11 cellular contexts compared by ENCODE assay signal in genomic region chr13:106287351-106287750, GRCh38.
DNase-seq lines count a peak whose midpoint lies in the region; ATAC-seq and TF ChIP-seq lines count a peak whose summit lies in the region.
"Had no signal": no experiment of that assay in that cellular context is flagged by ENCODE, and none has a peak within 500 bp of the region (broad histone marks: within the 10 kb centered on the region; RNA-seq: fewer than 3 reads in every experiment).

No MANE protein-coding gene starts in this region.

- no peak overlapping the region for H3K4me3 ChIP-seq in GM23338
- H3K4me3 ChIP-seq in neural progenitor cell: no peak overlapping the region
- H3K4me3 ChIP-seq in thyroid gland (replicated peaks in 1 of 3): no peak overlapping the region
- H3K4me3 ChIP-seq in aorta (ENCODE audit: low read length in 2 of 2): no peak overlapping the region
- H3K4me3 ChIP-seq: GM23248 had no signal

- ATAC-seq in GM23338: no peak
- no peak for ATAC-seq in GM18870 (IDR thresholded peaks at IDR 0.05; ENCODE audit: unreplicated experiment)
- ATAC-seq in aorta (ENCODE audit: low FRiP score): no peak

- no peak for TF ChIP-seq POLR2A in thyroid gland (IDR thresholded peaks at IDR 0.05)

- H2AFZ ChIP-seq in GM23338 (peak overlapping the region; percentile 85), neural progenitor cell (replicated peaks) (peak overlapping the region; percentile 48)
- H2AFZ ChIP-seq: GM23248 had no signal

- no peaks in the 10 kb centered on the region for H3K27me3 Mint-ChIP-seq in GM23338 (ENCODE audit: insufficient read depth, low read depth, poor library complexity)
- H3K27me3 Mint-ChIP-seq in neural progenitor cell (ENCODE audit: insufficient read depth, low read depth): peaks cover 3% of the 10 kb centered on the region
- H3K27me3 Mint-ChIP-seq: B cell had no signal

- H3K27me3 ChIP-seq in GM23338 (ENCODE audit: insufficient read depth) (no peaks in the 10 kb centered on the region), neural progenitor cell (no peaks in the 10 kb centered on the region), thyroid gland (no peaks in the 10 kb centered on the region), aorta (ENCODE audit: control insufficient read depth in 1 of 2, insufficient read depth in 2 of 2, low read length in 1 of 2) (no peaks in the 10 kb centered on the region)

- H3K4me1 ChIP-seq in GM23338 (ENCODE audit: insufficient read depth) (no peaks in the 10 kb centered on the region), neural progenitor cell (peaks cover 13% of the 10 kb centered on the region), thyroid gland (no peaks in the 10 kb centered on the region), aorta (ENCODE audit: control insufficient read depth in 1 of 2, insufficient read depth in 2 of 2, low read length in 2 of 2) (no peaks in the 10 kb centered on the region)

- H3K9me3 ChIP-seq in neural progenitor cell (ENCODE audit: low read depth) (no peaks in the 10 kb centered on the region), thyroid gland (no peaks in the 10 kb centered on the region), aorta (ENCODE audit: control insufficient read depth, low read length) (peaks cover 2% of the 10 kb centered on the region)

- no peak overlapping the region for H3K4me3 Mint-ChIP-seq in GM23338
- no peak overlapping the region for H3K4me3 Mint-ChIP-seq in neural progenitor cell
- H3K4me3 Mint-ChIP-seq: B cell, H9 had no signal

- peaks cover 11% of the 10 kb centered on the region for H3K4me1 Mint-ChIP-seq in GM23338
- peaks cover 13% of the 10 kb centered on the region for H3K4me1 Mint-ChIP-seq in neural progenitor cell
- H3K4me1 Mint-ChIP-seq: B cell had no signal

- intact Hi-C loops in thyroid gland (cut with DNase I): no loop called here
- intact Hi-C loops in aorta (cut with DNase I): no loop called here

- no peaks in the 10 kb centered on the region for H4K20me1 ChIP-seq in GM23338 (replicated peaks; ENCODE audit: insufficient read depth)
- H4K20me1 ChIP-seq in neural progenitor cell (ENCODE audit: low read depth): no peaks in the 10 kb centered on the region

- H3K9ac ChIP-seq in neural progenitor cell: no peak overlapping the region
- H3K9ac ChIP-seq: GM23248 had no signal

- H3F3A ChIP-seq in GM23338 (replicated peaks; ENCODE audit: low read depth) (no peaks in the 10 kb centered on the region), neural progenitor cell (ENCODE audit: low read depth) (no peaks in the 10 kb centered on the region)

- H3K4me2 ChIP-seq in GM23338 (no peak overlapping the region), neural progenitor cell (no peak overlapping the region)

- TF ChIP-seq CTCF in GM23338 (conservative IDR thresholded peaks at IDR 0.05; ENCODE audit: low read depth in 2 of 2) (no peak), neural progenitor cell (IDR thresholded peaks at IDR 0.05) (no peak), thyroid gland (IDR thresholded peaks at IDR 0.05) (no peak)

- H3K79me2 ChIP-seq in GM23338 (replicated peaks; ENCODE audit: insufficient read depth) (no peaks in the 10 kb centered on the region), neural progenitor cell (ENCODE audit: low read depth) (no peaks in the 10 kb centered on the region)

- H3K9me3 Mint-ChIP-seq in GM23338 (no peaks in the 10 kb centered on the region), neural progenitor cell (peaks cover 5% of the 10 kb centered on the region)
- H3K9me3 Mint-ChIP-seq: H9 had no signal

- H3K36me3 Mint-ChIP-seq in GM23338 (ENCODE audit: low read depth): no peaks in the 10 kb centered on the region; the same call in 2 of the 3 replicates
- peaks cover 2% of the 10 kb centered on the region for H3K36me3 Mint-ChIP-seq in neural progenitor cell

- WGBS in thyroid gland, 2 donors: 67 to 76% methylated on average over 6 of the region's 6 CpGs
- 94 to 95% methylated on average over 6 of the region's 6 CpGs for WGBS in aorta, 2 donors

- H3K27ac Mint-ChIP-seq in GM23338 (no peak overlapping the region), neural progenitor cell (no peak overlapping the region)
- H3K27ac Mint-ChIP-seq: B cell, H9 had no signal

- peaks cover 13% of the 10 kb centered on the region; the same call in 1 of the 2 replicates for H3K9me2 ChIP-seq in GM23338 (ENCODE audit: insufficient read depth)

- H3K36me3 ChIP-seq in GM23338 (ENCODE audit: insufficient read depth): no peaks in the 10 kb centered on the region
- no peaks in the 10 kb centered on the region for H3K36me3 ChIP-seq in neural progenitor cell
- H3K36me3 ChIP-seq in thyroid gland: no peaks in the 10 kb centered on the region
- H3K36me3 ChIP-seq in aorta (ENCODE audit: control insufficient read depth in 1 of 2, insufficient read depth in 2 of 2, low read length in 1 of 2): no peaks in the 10 kb centered on the region

- H3K27ac ChIP-seq in GM23338 (ENCODE audit: low read depth): no peak overlapping the region
- no peak overlapping the region for H3K27ac ChIP-seq in neural progenitor cell
- H3K27ac ChIP-seq in thyroid gland: no peak overlapping the region
- H3K27ac ChIP-seq in aorta (ENCODE audit: low read depth in 1 of 2, low read length in 2 of 2): no peak overlapping the region
- H3K27ac ChIP-seq: GM23248, HL-60 had no signal

- no peak for DNase-seq in GM23338 (ENCODE audit: low spot score)
- peak; percentile 43 to 54 for DNase-seq in dermis microvascular lymphatic vessel endothelial cell (ENCODE audit: low read depth in 2 of 2)
- no peak for DNase-seq in neural progenitor cell (ENCODE audit: low spot score)
- peak; percentile 13 to 18 for DNase-seq in thyroid gland
- DNase-seq in aorta: no peak
- no peak for DNase-seq in activated naive CD4-positive, alpha-beta T cell treated with anti-CD3 and anti-CD28 coated beads, Interleukin-2, amount 50 U/mL, for 16 hours
- DNase-seq: GM23248, H9 had no signal

TF ChIP-seq in GM23338, 12 proteins besides CTCF, POLR2A, EP300 and RAD21 (continues in another document):
- TF ChIP-seq NANOG (IDR thresholded peaks at IDR 0.05; ENCODE audit: borderline replicate concordance): no peak
- TF ChIP-seq ETS1 (IDR thresholded peaks at IDR 0.05): no peak
- no peak for TF ChIP-seq POLR2AphosphoS5 (IDR thresholded peaks at IDR 0.05; ENCODE audit: low read depth)
- TF ChIP-seq EZH2 (IDR thresholded peaks at IDR 0.05; ENCODE audit: low read depth, unreplicated experiment): no peak
- no peak for TF ChIP-seq ZNF331 (CRISPR knock-in tag; IDR thresholded peaks at IDR 0.05; ENCODE audit: low read depth)
- no peak for TF ChIP-seq STAT1 (IDR thresholded peaks at IDR 0.05; ENCODE audit: unreplicated experiment)

Comparison
In these comparisons a context has a peak if more than half of its experiments do, and no peak if none do; other contexts are left out.
1. DNase-seq: peak in dermis microvascular lymphatic vessel endothelial cell (2 of 2) and thyroid gland (2 of 2); none in GM23338 (single experiment), neural progenitor cell (single experiment), aorta (0 of 2) and activated naive CD4-positive, alpha-beta T cell treated with anti-CD3 and anti-CD28 coated beads, Interleukin-2, amount 50 U/mL, for 16 hours (single experiment).